In genomic region chr11:67071420-67072284, GRCh38 we compare ENCODE assay signal across 1 cellular context.
A peak's percentile ranks its signal among the peaks of the same experiment; 100 is the strongest.
TF ChIP-seq lines count a peak whose summit lies in the region.

No MANE protein-coding gene starts in this region.

TF ChIP-seq in GM12878, 131 proteins besides CTCF, POLR2A, EP300 and RAD21:
- TF ChIP-seq RB1 (IDR thresholded peaks at IDR 0.05; ENCODE audit: borderline replicate concordance) (0 out of 2 replicates have a peak, but pooled peaks have one; percentile 33), SMC3 (IDR thresholded peaks at IDR 0.05; ENCODE audit: borderline replicate concordance, low read length) (peak; percentile 64), MYB (IDR thresholded peaks at IDR 0.05; ENCODE audit: borderline replicate concordance, low read depth, low read length) (no peak), CEBPZ (IDR thresholded peaks at IDR 0.05; ENCODE audit: low read depth, low read length) (no peak)
